ENCODE assay signal across 7 cellular contexts in genomic region chr18:12200186-12200585, GRCh38.
A peak's percentile ranks its signal among the peaks of the same experiment; 100 is the strongest.
DNase-seq lines count a peak whose midpoint lies in the region; ATAC-seq and TF ChIP-seq lines count a peak whose summit lies in the region.
"Not testable (repeated sequence)": the region's sequence is repeated elsewhere in the genome, so short reads cannot be mapped to it uniquely, and the experiment has no call there.

No MANE protein-coding gene starts in this region.

- DNase-seq in NB4 (ENCODE audit: low read depth), result peak; percentile 68
- peak; percentile 30 for DNase-seq in glomerular visceral epithelial cell (ENCODE audit: extremely low spot score)

- not testable (repeated sequence) for TF ChIP-seq POLR2A in GM18505 (IDR thresholded peaks at IDR 0.05; ENCODE audit: borderline replicate concordance, extremely low read depth, insufficient read depth, insufficient read length); NB4 (IDR thresholded peaks at IDR 0.05; ENCODE audit: extremely low read depth, insufficient read length)

- TF ChIP-seq CTCF in NB4 (IDR thresholded peaks at IDR 0.05; ENCODE audit: low read depth, low read length), result not testable (repeated sequence)

- ATAC-seq in GM18505 (IDR thresholded peaks at IDR 0.05; ENCODE audit: unreplicated experiment) (peak; percentile 99), GM19463 (IDR thresholded peaks at IDR 0.05; ENCODE audit: unreplicated experiment) (peak; percentile 99), HG02759 (IDR thresholded peaks at IDR 0.05; ENCODE audit: unreplicated experiment) (peak; percentile 100), HG03342 (IDR thresholded peaks at IDR 0.05; ENCODE audit: unreplicated experiment) (peak; percentile 100)
- ATAC-seq in activated CD4-positive, CD25-positive, alpha-beta regulatory T cell treated with anti-CD3 and anti-CD28 coated beads, Interleukin-2, amount 50 U/mL, for 24 hours, result peak; percentile 51 to 76

- not testable (repeated sequence) for H3K4me3 ChIP-seq in NB4 (ENCODE audit: low read depth, low read length)
